Comparison of ENCODE assay signal across 2 cellular contexts in the genomic region with DNA sequence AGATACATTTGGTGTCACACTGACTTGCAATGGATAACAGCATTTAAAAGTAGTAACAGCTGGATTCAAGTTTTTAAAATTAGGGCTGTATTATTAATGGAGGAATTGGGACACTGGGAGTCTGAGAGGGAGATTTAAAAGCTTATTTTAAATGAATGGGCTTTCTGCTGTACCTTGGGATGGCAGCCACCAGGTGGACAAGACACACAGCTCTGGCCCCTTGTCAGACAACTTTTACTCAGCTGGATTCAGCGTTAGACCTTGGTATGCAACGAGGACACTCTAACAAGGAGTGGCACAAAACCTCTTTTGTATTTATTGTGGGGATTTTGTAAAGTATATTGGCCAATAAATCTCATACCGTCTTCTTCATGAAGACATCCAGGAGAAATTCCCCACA.
TF ChIP-seq lines count a peak whose summit lies in the region.

No MANE protein-coding gene starts in this region.

TF ChIP-seq in Ishikawa, 13 proteins besides CTCF, POLR2A, EP300 and RAD21:
- TF ChIP-seq TEAD4 (IDR thresholded peaks at IDR 0.05) (0 out of 2 replicates have a peak, but pooled peaks have one; percentile 15), EGR1 (IDR thresholded peaks at IDR 0.05) (no peak)
TF ChIP-seq in Ishikawa: peak in this region for 1.

TF ChIP-seq in H1, 55 proteins besides CTCF, POLR2A, EP300 and RAD21:
- TF ChIP-seq RBBP5 (IDR thresholded peaks at IDR 0.05; ENCODE audit: borderline replicate concordance, low read depth, low read length) (no peak), TEAD4 (IDR thresholded peaks at IDR 0.05; ENCODE audit: low read depth, low read length) (0 out of 2 replicates have a peak, but pooled peaks have one; percentile 31)
TF ChIP-seq in H1: peak in this region for 1.
